In genomic region chr4:94290245-94290644, GRCh38 we compare ENCODE assay signal across 2 cellular contexts.
TF ChIP-seq lines count a peak whose summit lies in the region.

No MANE protein-coding gene starts in this region.

TF ChIP-seq in HCT116, 20 proteins besides CTCF, POLR2A, EP300 and RAD21:
- TF ChIP-seq, protein P1, sequence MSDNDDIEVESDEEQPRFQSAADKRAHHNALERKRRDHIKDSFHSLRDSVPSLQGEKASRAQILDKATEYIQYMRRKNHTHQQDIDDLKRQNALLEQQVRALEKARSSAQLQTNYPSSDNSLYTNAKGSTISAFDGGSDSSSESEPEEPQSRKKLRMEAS (IDR thresholded peaks at IDR 0.05) = no peak
- TF ChIP-seq, protein P2, sequence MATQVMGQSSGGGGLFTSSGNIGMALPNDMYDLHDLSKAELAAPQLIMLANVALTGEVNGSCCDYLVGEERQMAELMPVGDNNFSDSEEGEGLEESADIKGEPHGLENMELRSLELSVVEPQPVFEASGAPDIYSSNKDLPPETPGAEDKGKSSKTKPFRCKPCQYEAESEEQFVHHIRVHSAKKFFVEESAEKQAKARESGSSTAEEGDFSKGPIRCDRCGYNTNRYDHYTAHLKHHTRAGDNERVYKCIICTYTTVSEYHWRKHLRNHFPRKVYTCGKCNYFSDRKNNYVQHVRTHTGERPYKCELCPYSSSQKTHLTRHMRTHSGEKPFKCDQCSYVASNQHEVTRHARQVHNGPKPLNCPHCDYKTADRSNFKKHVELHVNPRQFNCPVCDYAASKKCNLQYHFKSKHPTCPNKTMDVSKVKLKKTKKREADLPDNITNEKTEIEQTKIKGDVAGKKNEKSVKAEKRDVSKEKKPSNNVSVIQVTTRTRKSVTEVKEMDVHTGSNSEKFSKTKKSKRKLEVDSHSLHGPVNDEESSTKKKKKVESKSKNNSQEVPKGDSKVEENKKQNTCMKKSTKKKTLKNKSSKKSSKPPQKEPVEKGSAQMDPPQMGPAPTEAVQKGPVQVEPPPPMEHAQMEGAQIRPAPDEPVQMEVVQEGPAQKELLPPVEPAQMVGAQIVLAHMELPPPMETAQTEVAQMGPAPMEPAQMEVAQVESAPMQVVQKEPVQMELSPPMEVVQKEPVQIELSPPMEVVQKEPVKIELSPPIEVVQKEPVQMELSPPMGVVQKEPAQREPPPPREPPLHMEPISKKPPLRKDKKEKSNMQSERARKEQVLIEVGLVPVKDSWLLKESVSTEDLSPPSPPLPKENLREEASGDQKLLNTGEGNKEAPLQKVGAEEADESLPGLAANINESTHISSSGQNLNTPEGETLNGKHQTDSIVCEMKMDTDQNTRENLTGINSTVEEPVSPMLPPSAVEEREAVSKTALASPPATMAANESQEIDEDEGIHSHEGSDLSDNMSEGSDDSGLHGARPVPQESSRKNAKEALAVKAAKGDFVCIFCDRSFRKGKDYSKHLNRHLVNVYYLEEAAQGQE (IDR thresholded peaks at IDR 0.05; ENCODE audit: low read depth) = no peak
- TF ChIP-seq TCF7L2 (IDR thresholded peaks at IDR 0.05; ENCODE audit: borderline replicate concordance, extremely low read depth, insufficient read depth, insufficient read length) (no peak), SP1 (IDR thresholded peaks at IDR 0.05; ENCODE audit: low read depth) (no peak), CBX3 (IDR thresholded peaks at IDR 0.05; ENCODE audit: low read depth) (no peak), POLR2AphosphoS5 (IDR thresholded peaks at IDR 0.05; ENCODE audit: low read depth, low read length) (no peak), EGR1 (IDR thresholded peaks at IDR 0.05; ENCODE audit: low read depth) (no peak), JUND (IDR thresholded peaks at IDR 0.05) (no peak), ZBTB33 (IDR thresholded peaks at IDR 0.05; ENCODE audit: extremely low read depth, insufficient replicate concordance, low read length) (no peak), FOSL1 (IDR thresholded peaks at IDR 0.05; ENCODE audit: low read depth) (no peak), SIN3A (IDR thresholded peaks at IDR 0.05; ENCODE audit: low read depth) (no peak), EZH2 (IDR thresholded peaks at IDR 0.05) (no peak), SRF (IDR thresholded peaks at IDR 0.05; ENCODE audit: low read depth) (no peak), ZNF274 (IDR thresholded peaks at IDR 0.05; ENCODE audit: low read depth, low read length) (no peak), YY1 (IDR thresholded peaks at IDR 0.05; ENCODE audit: extremely low read depth, insufficient replicate concordance, low read depth, low read length) (no peak), ZFX (IDR thresholded peaks at IDR 0.05) (no peak), ATF3 (IDR thresholded peaks at IDR 0.05) (no peak), ELF1 (IDR thresholded peaks at IDR 0.05; ENCODE audit: borderline replicate concordance, low read depth) (no peak), EZH2phosphoT487 (IDR thresholded peaks at IDR 0.05; ENCODE audit: borderline replicate concordance) (no peak)

TF ChIP-seq in endothelial cell of umbilical vein, 7 proteins besides CTCF, POLR2A, EP300 and RAD21:
- no peak for TF ChIP-seq EZH2 (IDR thresholded peaks at IDR 0.05; ENCODE audit: borderline replicate concordance, low read depth, low read length, severe bottlenecking)
- no peak for TF ChIP-seq FOS (IDR thresholded peaks at IDR 0.05; ENCODE audit: borderline replicate concordance, insufficient read depth, low read length)
- TF ChIP-seq MYC (IDR thresholded peaks at IDR 0.05; ENCODE audit: low read depth, low read length) = no peak
TF ChIP-seq in endothelial cell of umbilical vein: peak in this region for 0.
